In genomic region chr3:105745046-105745445, GRCh38 we compare ENCODE assay signal across 13 cellular contexts.
"Had no signal": no experiment of that assay in that cellular context is flagged by ENCODE, and none has a peak within 500 bp of the region (broad histone marks: within the 10 kb centered on the region; RNA-seq: fewer than 3 reads in every experiment).

No MANE protein-coding gene starts in this region.

- ATAC-seq: body of pancreas, esophagus mucosa, WTC11 had no signal

- H3K9me3 ChIP-seq: body of pancreas, tibial artery, vagina had no signal

- H3K27ac Mint-ChIP-seq: dendritic cell treated with granulocyte-macrophage colony-stimulating factor and Interleukin-4, amounts not matched to agents 40 ng/mL and 50 ng/mL, for 4 days; endodermal cell; WTC11 had no signal

- H3K27me3 Mint-ChIP-seq: dendritic cell treated with granulocyte-macrophage colony-stimulating factor and Interleukin-4, amounts not matched to agents 40 ng/mL and 50 ng/mL, for 4 days had no signal

- H3K4me3 ChIP-seq: body of pancreas, tibial artery, vagina had no signal

- H3K9me3 Mint-ChIP-seq: dendritic cell treated with granulocyte-macrophage colony-stimulating factor and Interleukin-4, amounts not matched to agents 40 ng/mL and 50 ng/mL, for 4 days had no signal

- H3K4me3 Mint-ChIP-seq: dendritic cell treated with granulocyte-macrophage colony-stimulating factor and Interleukin-4, amounts not matched to agents 40 ng/mL and 50 ng/mL, for 4 days; endodermal cell; T-helper 1 cell treated with Interleukin-12 subunit alpha and Interleukin-12 subunit beta and Interleukin-4 antibody, amounts not matched to agents 30 μg/mL and 1 μg/mL, for 36 hours; WTC11 had no signal

- H3K27me3 ChIP-seq: body of pancreas, tibial artery, vagina had no signal

- DNase-seq: activated CD4-positive, alpha-beta T cell treated with anti-CD3 and anti-CD28 coated beads for 48 hours; activated naive CD4-positive, alpha-beta T cell treated with Interleukin-2 at 50 U/mL for 16 hours; amniotic stem cell; body of pancreas; central memory CD4-positive, alpha-beta T cell; endodermal cell; hippocampal formation; tibial artery had no signal
